Comparison of ENCODE assay signal across 31 cellular contexts in genomic region chr5:78234804-78235203, GRCh38.
"Had no signal": no experiment of that assay in that cellular context is flagged by ENCODE, and none has a peak within 500 bp of the region (broad histone marks: within the 10 kb centered on the region; RNA-seq: fewer than 3 reads in every experiment).

No MANE protein-coding gene starts in this region.

- H3K4me3 ChIP-seq: ascending aorta, breast epithelium, cardiac muscle cell, coronary artery, esophagus squamous epithelium had no signal

- H3K27me3 ChIP-seq: ascending aorta, breast epithelium, cardiac muscle cell, esophagus squamous epithelium had no signal

- ATAC-seq: activated T-cell treated with anti-CD3 and anti-CD28 coated beads, Interleukin-2, amount 50 U/mL, for 72 hours; effector memory CD8-positive, alpha-beta T cell had no signal

- H3K9me3 ChIP-seq: ascending aorta, breast epithelium, esophagus squamous epithelium had no signal

- H3K27ac ChIP-seq: ascending aorta, breast epithelium, cardiac muscle cell, coronary artery, epithelial cell of prostate, esophagus squamous epithelium had no signal

- FAIRE-seq: endometrium, endothelial cell of umbilical vein, frontal cortex had no signal

- H3K27ac Mint-ChIP-seq: activated CD4-positive, alpha-beta memory T cell treated with anti-CD3 and anti-CD28 coated beads, Interleukin-2, amount 10 ng/mL, durations not matched to agents 7 days and 5 days; activated CD4-positive, alpha-beta T cell treated with anti-CD3 and anti-CD28 coated beads, Interleukin-2, amount 10 ng/mL, durations not matched to agents 7 days and 5 days; activated naive CD4-positive, alpha-beta T cell treated with anti-CD3 and anti-CD28 coated beads, Interleukin-2, amount 10 ng/mL, durations not matched to agents 7 days and 5 days; activated naive CD4-positive, alpha-beta T cell treated with anti-CD3 and anti-CD28 coated beads, Interleukin-2, amount 50 U/mL, for 72 hours; activated naive CD8-positive, alpha-beta T cell treated with anti-CD3 and anti-CD28 coated beads, Interleukin-2, amount 10 ng/mL, durations not matched to agents 7 days and 5 days; activated T-cell treated with anti-CD3 and anti-CD28 coated beads, Interleukin-2, amount 50 U/mL, for 24 hours; activated T-cell treated with anti-CD3 and anti-CD28 coated beads, Interleukin-2, amount 50 U/mL, for 72 hours; dendritic cell treated with granulocyte-macrophage colony-stimulating factor and Interleukin-4, amounts not matched to agents 40 ng/mL and 50 ng/mL, for 4 days; effector memory CD8-positive, alpha-beta T cell had no signal

- DNase-seq: activated CD4-positive, alpha-beta memory T cell treated with anti-CD3 and anti-CD28 coated beads, Interleukin-2, amount 10 ng/mL, durations not matched to agents 7 days and 5 days; activated CD4-positive, alpha-beta T cell treated with anti-CD3 and anti-CD28 coated beads for 1 hour; activated CD4-positive, alpha-beta T cell treated with anti-CD3 and anti-CD28 coated beads for 4 hours; activated CD4-positive, alpha-beta T cell treated with anti-CD3 and anti-CD28 coated beads, Interleukin-2, amount 10 ng/mL, durations not matched to agents 7 days and 5 days; activated CD4-positive, alpha-beta T cell treated with anti-CD3 and anti-CD28 coated beads, Interleukin-2, amount 50 U/mL, for 4 hours; activated CD8-positive, alpha-beta memory T cell treated with anti-CD3 and anti-CD28 coated beads, Interleukin-2, amount 50 U/mL, for 48 hours; activated gamma-delta T cell; activated naive CD4-positive, alpha-beta T cell; activated naive CD4-positive, alpha-beta T cell treated with anti-CD3 and anti-CD28 coated beads, Interleukin-2, amount 10 ng/mL, durations not matched to agents 7 days and 5 days; activated naive CD8-positive, alpha-beta T cell treated with anti-CD3 and anti-CD28 coated beads, Interleukin-2, amount 10 ng/mL, durations not matched to agents 7 days and 5 days; activated T-cell treated with anti-CD3 and anti-CD28 coated beads for 4 hours; activated T-cell treated with anti-CD3 and anti-CD28 coated beads, Interleukin-2, amount 50 U/mL, for 24 hours; activated T-cell treated with anti-CD3 and anti-CD28 coated beads, Interleukin-2, amount 50 U/mL, for 72 hours; central memory CD4-positive, alpha-beta T cell; cerebellar nuclear complex; effector CD4-positive, alpha-beta T cell; effector memory CD8-positive, alpha-beta T cell; esophagus squamous epithelium; head of caudate nucleus; T-helper 2 cell had no signal

- H3K4me1 Mint-ChIP-seq: activated CD4-positive, alpha-beta memory T cell treated with anti-CD3 and anti-CD28 coated beads, Interleukin-2, amount 10 ng/mL, durations not matched to agents 7 days and 5 days; activated CD4-positive, alpha-beta T cell treated with anti-CD3 and anti-CD28 coated beads, Interleukin-2, amount 10 ng/mL, durations not matched to agents 7 days and 5 days; activated naive CD4-positive, alpha-beta T cell treated with anti-CD3 and anti-CD28 coated beads, Interleukin-2, amount 10 ng/mL, durations not matched to agents 7 days and 5 days; brain had no signal

- H3K4me3 Mint-ChIP-seq: activated CD4-positive, alpha-beta memory T cell treated with anti-CD3 and anti-CD28 coated beads, Interleukin-2, amount 10 ng/mL, durations not matched to agents 7 days and 5 days; activated CD4-positive, alpha-beta T cell treated with anti-CD3 and anti-CD28 coated beads, Interleukin-2, amount 10 ng/mL, durations not matched to agents 7 days and 5 days; activated naive CD4-positive, alpha-beta T cell treated with anti-CD3 and anti-CD28 coated beads, Interleukin-2, amount 10 ng/mL, durations not matched to agents 7 days and 5 days; activated naive CD8-positive, alpha-beta T cell treated with anti-CD3 and anti-CD28 coated beads, Interleukin-2, amount 10 ng/mL, durations not matched to agents 7 days and 5 days; activated T-cell treated with anti-CD3 and anti-CD28 coated beads, Interleukin-2, amount 50 U/mL, for 24 hours; activated T-cell treated with anti-CD3 and anti-CD28 coated beads, Interleukin-2, amount 50 U/mL, for 72 hours; brain; dendritic cell treated with granulocyte-macrophage colony-stimulating factor and Interleukin-4, amounts not matched to agents 40 ng/mL and 50 ng/mL, for 4 days; effector memory CD8-positive, alpha-beta T cell had no signal

- H3K4me1 ChIP-seq: breast epithelium had no signal

- H3K27me3 Mint-ChIP-seq: activated CD4-positive, alpha-beta memory T cell treated with anti-CD3 and anti-CD28 coated beads, Interleukin-2, amount 10 ng/mL, durations not matched to agents 7 days and 5 days; activated CD4-positive, alpha-beta T cell treated with anti-CD3 and anti-CD28 coated beads, Interleukin-2, amount 10 ng/mL, durations not matched to agents 7 days and 5 days; activated naive CD4-positive, alpha-beta T cell treated with anti-CD3 and anti-CD28 coated beads, Interleukin-2, amount 10 ng/mL, durations not matched to agents 7 days and 5 days; activated naive CD8-positive, alpha-beta T cell treated with anti-CD3 and anti-CD28 coated beads, Interleukin-2, amount 10 ng/mL, durations not matched to agents 7 days and 5 days; activated T-cell treated with anti-CD3 and anti-CD28 coated beads, Interleukin-2, amount 50 U/mL, for 24 hours; brain; dendritic cell treated with granulocyte-macrophage colony-stimulating factor and Interleukin-4, amounts not matched to agents 40 ng/mL and 50 ng/mL, for 4 days; effector memory CD8-positive, alpha-beta T cell had no signal

- H3K36me3 ChIP-seq: ascending aorta, breast epithelium, cardiac muscle cell had no signal

- H3K9me3 Mint-ChIP-seq: activated CD4-positive, alpha-beta memory T cell treated with anti-CD3 and anti-CD28 coated beads, Interleukin-2, amount 10 ng/mL, durations not matched to agents 7 days and 5 days; activated CD4-positive, alpha-beta T cell treated with anti-CD3 and anti-CD28 coated beads, Interleukin-2, amount 10 ng/mL, durations not matched to agents 7 days and 5 days; activated naive CD4-positive, alpha-beta T cell treated with anti-CD3 and anti-CD28 coated beads, Interleukin-2, amount 10 ng/mL, durations not matched to agents 7 days and 5 days; activated naive CD4-positive, alpha-beta T cell treated with anti-CD3 and anti-CD28 coated beads, Interleukin-2, amount 50 U/mL, for 72 hours; activated naive CD8-positive, alpha-beta T cell treated with anti-CD3 and anti-CD28 coated beads, Interleukin-2, amount 10 ng/mL, durations not matched to agents 7 days and 5 days; activated T-cell treated with anti-CD3 and anti-CD28 coated beads, Interleukin-2, amount 50 U/mL, for 24 hours; activated T-cell treated with anti-CD3 and anti-CD28 coated beads, Interleukin-2, amount 50 U/mL, for 72 hours; dendritic cell treated with granulocyte-macrophage colony-stimulating factor and Interleukin-4, amounts not matched to agents 40 ng/mL and 50 ng/mL, for 4 days; effector memory CD8-positive, alpha-beta T cell had no signal
